1 cellular context compared by ENCODE assay signal in the genomic region with DNA sequence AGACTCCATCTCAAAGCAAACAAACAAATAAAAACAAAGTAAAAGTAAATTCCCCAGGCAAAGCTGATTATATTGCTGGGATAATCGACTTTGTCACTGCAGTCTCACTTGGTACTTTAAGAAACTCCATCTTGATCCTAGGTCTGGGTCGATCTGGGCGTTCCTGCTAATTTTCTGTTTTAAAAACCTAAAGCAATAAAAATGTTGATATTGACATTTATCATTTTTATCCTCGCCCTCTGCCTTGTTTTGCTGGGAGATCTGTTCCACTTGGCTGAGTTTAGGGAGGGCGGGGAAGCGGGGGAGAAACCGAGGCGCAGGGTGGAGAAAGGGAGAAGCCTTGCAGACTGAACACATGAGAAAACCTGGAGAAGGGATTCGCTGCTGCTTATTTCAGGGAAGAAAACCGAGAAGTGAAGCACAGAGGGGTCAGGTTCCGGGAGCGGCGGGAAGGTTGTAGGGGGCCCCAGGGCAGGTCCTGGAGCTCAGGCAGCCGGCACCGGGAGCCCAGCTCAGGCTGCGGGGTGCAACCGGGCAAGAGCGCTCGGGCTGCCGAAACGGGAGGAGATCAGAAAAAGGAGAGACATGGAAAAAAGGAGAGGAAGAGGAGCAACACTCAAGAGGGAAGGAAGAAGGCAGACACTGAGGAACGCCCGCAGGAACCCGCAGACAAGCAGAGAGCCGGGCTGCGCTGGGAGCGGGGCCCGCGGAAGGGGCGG.
TF ChIP-seq lines count a peak whose summit lies in the region.

No MANE protein-coding gene starts in this region.

TF ChIP-seq in H1, 55 proteins besides CTCF, POLR2A, EP300 and RAD21 (continued from another document):
- peak; percentile 31 for TF ChIP-seq ASH2L (IDR thresholded peaks at IDR 0.05; ENCODE audit: low read length)
- TF ChIP-seq, protein P1, sequence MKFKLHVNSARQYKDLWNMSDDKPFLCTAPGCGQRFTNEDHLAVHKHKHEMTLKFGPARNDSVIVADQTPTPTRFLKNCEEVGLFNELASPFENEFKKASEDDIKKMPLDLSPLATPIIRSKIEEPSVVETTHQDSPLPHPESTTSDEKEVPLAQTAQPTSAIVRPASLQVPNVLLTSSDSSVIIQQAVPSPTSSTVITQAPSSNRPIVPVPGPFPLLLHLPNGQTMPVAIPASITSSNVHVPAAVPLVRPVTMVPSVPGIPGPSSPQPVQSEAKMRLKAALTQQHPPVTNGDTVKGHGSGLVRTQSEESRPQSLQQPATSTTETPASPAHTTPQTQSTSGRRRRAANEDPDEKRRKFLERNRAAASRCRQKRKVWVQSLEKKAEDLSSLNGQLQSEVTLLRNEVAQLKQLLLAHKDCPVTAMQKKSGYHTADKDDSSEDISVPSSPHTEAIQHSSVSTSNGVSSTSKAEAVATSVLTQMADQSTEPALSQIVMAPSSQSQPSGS (IDR thresholded peaks at IDR 0.05; ENCODE audit: low read length) = no peak
- TF ChIP-seq TBP (IDR thresholded peaks at IDR 0.05; ENCODE audit: low read depth, low read length) = peak; percentile 49
- TF ChIP-seq CBX5 (IDR thresholded peaks at IDR 0.05; ENCODE audit: low read depth, low read length) = no peak
- no peak for TF ChIP-seq RXRA (IDR thresholded peaks at IDR 0.05; ENCODE audit: insufficient read depth, low read depth, low read length)
- no peak for TF ChIP-seq GTF2F1 (IDR thresholded peaks at IDR 0.05; ENCODE audit: borderline replicate concordance, low read depth, low read length)
- TF ChIP-seq NANOG (IDR thresholded peaks at IDR 0.05; ENCODE audit: insufficient read depth, low read depth, low read length, poor library complexity, severe bottlenecking) = no peak
- TF ChIP-seq PHF8 (conservative IDR thresholded peaks at IDR 0.05; ENCODE audit: low read depth, low read length) = peak; percentile 24
- peak; percentile 41; the same call in 1 of the 2 replicates for TF ChIP-seq SP1 (IDR thresholded peaks at IDR 0.05; ENCODE audit: low read depth, low read length)
- TF ChIP-seq TAF1 (IDR thresholded peaks at IDR 0.05; ENCODE audit: low read depth, low read length) = peak; percentile 80
- TF ChIP-seq RNF2 (IDR thresholded peaks at IDR 0.05; ENCODE audit: borderline replicate concordance, low read depth, low read length, missing control alignments, poor library complexity, severe bottlenecking) = no peak
- no peak for TF ChIP-seq JUND (IDR thresholded peaks at IDR 0.05; ENCODE audit: low read length)
- no peak for TF ChIP-seq BCL11A (IDR thresholded peaks at IDR 0.05; ENCODE audit: low read depth in 2 of 2, low read length in 2 of 2)
- TF ChIP-seq SP4 (IDR thresholded peaks at IDR 0.05; ENCODE audit: low read length) = no peak
- TF ChIP-seq TEAD4 (IDR thresholded peaks at IDR 0.05; ENCODE audit: low read depth, low read length) = no peak
- TF ChIP-seq POLR2AphosphoS5 (IDR thresholded peaks at IDR 0.05; ENCODE audit: low read depth, low read length) = peak; percentile 56; the same call in 1 of the 2 replicates
- TF ChIP-seq FOSL1 (IDR thresholded peaks at IDR 0.05; ENCODE audit: insufficient read depth, low read depth, low read length) = no peak
- no peak for TF ChIP-seq POU5F1 (IDR thresholded peaks at IDR 0.05; ENCODE audit: low read depth, low read length)
- TF ChIP-seq CREB1 (IDR thresholded peaks at IDR 0.05) = no peak
- TF ChIP-seq SRF (IDR thresholded peaks at IDR 0.05; ENCODE audit: low read depth, low read length) = no peak
- TF ChIP-seq SIX5 (IDR thresholded peaks at IDR 0.05; ENCODE audit: low read depth, low read length) = no peak
- no peak for TF ChIP-seq EZH2 (IDR thresholded peaks at IDR 0.05; ENCODE audit: low read depth, low read length, severe bottlenecking)
- TF ChIP-seq TAF7 (optimal IDR thresholded peaks at IDR 0.05; ENCODE audit: borderline replicate concordance, low read depth, low read length) = peak; percentile 43
- TF ChIP-seq SIN3A (conservative IDR thresholded peaks at IDR 0.05 in 1 of 2, IDR thresholded peaks at IDR 0.05 in 1 of 2; ENCODE audit: low read depth in 1 of 2, low read length in 2 of 2) = no peak
- no peak for TF ChIP-seq SUZ12 (IDR thresholded peaks at IDR 0.05; ENCODE audit: low read length)
- TF ChIP-seq SIRT6 (IDR thresholded peaks at IDR 0.05; ENCODE audit: low read length) = no peak
- TF ChIP-seq SAP30 (IDR thresholded peaks at IDR 0.05; ENCODE audit: insufficient read depth, insufficient replicate concordance, low read length) = no peak
- TF ChIP-seq, protein P2, sequence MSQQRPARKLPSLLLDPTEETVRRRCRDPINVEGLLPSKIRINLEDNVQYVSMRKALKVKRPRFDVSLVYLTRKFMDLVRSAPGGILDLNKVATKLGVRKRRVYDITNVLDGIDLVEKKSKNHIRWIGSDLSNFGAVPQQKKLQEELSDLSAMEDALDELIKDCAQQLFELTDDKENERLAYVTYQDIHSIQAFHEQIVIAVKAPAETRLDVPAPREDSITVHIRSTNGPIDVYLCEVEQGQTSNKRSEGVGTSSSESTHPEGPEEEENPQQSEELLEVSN (IDR thresholded peaks at IDR 0.05) = no peak
- TF ChIP-seq RBBP5 (IDR thresholded peaks at IDR 0.05; ENCODE audit: borderline replicate concordance, low read depth, low read length) = no peak
- TF ChIP-seq JUN (IDR thresholded peaks at IDR 0.05; ENCODE audit: low read depth, low read length) = no peak
- no peak for TF ChIP-seq HDAC6 (IDR thresholded peaks at IDR 0.05; ENCODE audit: low read depth, low read length)
- no peak for TF ChIP-seq TCF12 (IDR thresholded peaks at IDR 0.05; ENCODE audit: low read depth, low read length)
- TF ChIP-seq CHD1 (IDR thresholded peaks at IDR 0.05; ENCODE audit: low read depth, low read length) = no peak
